1 cellular context compared by ENCODE assay signal in the genomic region with DNA sequence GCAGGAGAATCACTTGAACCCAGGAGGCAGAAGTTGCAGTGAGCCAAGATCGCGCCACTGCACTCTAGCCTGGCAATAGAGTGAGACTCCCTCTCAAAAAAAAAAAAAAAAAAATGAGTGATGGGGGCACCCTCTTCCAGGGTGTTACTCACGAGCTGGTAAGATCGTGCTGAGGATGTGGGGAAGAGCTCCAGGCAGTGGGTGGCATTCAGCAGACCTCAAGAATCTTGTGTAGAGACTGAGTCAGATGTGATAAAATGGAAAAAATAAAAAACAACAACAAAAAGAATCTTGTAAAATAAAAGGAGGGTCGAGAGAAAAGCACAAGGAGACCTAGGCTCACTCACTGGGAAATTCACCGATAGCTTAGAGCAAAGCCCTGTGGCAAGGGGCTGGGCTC.
TF ChIP-seq lines count a peak whose summit lies in the region.

No MANE protein-coding gene starts in this region.

TF ChIP-seq in H1, 55 proteins besides CTCF, POLR2A, EP300 and RAD21:
- TF ChIP-seq SP4 (IDR thresholded peaks at IDR 0.05; ENCODE audit: low read length) (no peak), TEAD4 (IDR thresholded peaks at IDR 0.05; ENCODE audit: low read depth, low read length) (no peak), CBX8 (IDR thresholded peaks at IDR 0.05; ENCODE audit: borderline replicate concordance, low read depth, low read length) (no peak), SAP30 (IDR thresholded peaks at IDR 0.05; ENCODE audit: insufficient read depth, insufficient replicate concordance, low read length) (no peak), ASH2L (IDR thresholded peaks at IDR 0.05; ENCODE audit: low read length) (no peak), TCF12 (IDR thresholded peaks at IDR 0.05; ENCODE audit: low read depth, low read length) (no peak), GTF2F1 (IDR thresholded peaks at IDR 0.05; ENCODE audit: borderline replicate concordance, low read depth, low read length) (no peak), EZH2 (IDR thresholded peaks at IDR 0.05; ENCODE audit: low read depth, low read length, severe bottlenecking) (no peak), CREB1 (IDR thresholded peaks at IDR 0.05) (no peak), NRF1 (IDR thresholded peaks at IDR 0.05; ENCODE audit: low read depth, low read length) (no peak), SP2 (IDR thresholded peaks at IDR 0.05; ENCODE audit: low read length) (no peak), SRF (IDR thresholded peaks at IDR 0.05; ENCODE audit: low read depth, low read length) (no peak), ZNF274 (IDR thresholded peaks at IDR 0.05; ENCODE audit: borderline replicate concordance, extremely low read depth, low read length) (no peak), NANOG (IDR thresholded peaks at IDR 0.05; ENCODE audit: insufficient read depth, low read depth, low read length, poor library complexity, severe bottlenecking) (no peak), EGR1 (IDR thresholded peaks at IDR 0.05; ENCODE audit: borderline replicate concordance, low read depth, low read length) (no peak)
- TF ChIP-seq, protein P1, sequence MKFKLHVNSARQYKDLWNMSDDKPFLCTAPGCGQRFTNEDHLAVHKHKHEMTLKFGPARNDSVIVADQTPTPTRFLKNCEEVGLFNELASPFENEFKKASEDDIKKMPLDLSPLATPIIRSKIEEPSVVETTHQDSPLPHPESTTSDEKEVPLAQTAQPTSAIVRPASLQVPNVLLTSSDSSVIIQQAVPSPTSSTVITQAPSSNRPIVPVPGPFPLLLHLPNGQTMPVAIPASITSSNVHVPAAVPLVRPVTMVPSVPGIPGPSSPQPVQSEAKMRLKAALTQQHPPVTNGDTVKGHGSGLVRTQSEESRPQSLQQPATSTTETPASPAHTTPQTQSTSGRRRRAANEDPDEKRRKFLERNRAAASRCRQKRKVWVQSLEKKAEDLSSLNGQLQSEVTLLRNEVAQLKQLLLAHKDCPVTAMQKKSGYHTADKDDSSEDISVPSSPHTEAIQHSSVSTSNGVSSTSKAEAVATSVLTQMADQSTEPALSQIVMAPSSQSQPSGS (IDR thresholded peaks at IDR 0.05; ENCODE audit: low read length): no peak
